15 cellular contexts compared by ENCODE assay signal in the genomic region with DNA sequence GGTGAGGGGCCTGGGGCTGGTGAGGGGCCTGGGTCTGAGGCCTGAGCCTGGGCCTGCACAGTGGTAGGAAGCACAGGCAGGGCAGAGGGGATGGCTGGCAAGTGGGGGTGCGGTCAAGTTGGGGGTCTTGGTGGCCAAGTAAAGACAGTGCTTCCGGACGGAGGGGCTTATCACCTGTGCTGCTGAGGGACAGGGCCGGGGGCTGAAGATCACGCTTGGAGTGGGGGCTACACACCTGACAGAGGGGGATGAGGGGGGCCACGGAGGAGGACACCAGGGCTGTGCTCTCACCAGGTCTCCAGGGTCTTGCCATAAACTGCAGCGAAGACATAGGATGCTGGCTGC. TPM values are rescaled to one million over a fixed set of nuclear protein-coding genes. Genes with fewer than 3 reads are reported as not detected.
"Had no signal": no experiment of that assay in that cellular context is flagged by ENCODE, and none has a peak within 500 bp of the region (broad histone marks: within the 10 kb centered on the region; RNA-seq: fewer than 3 reads in every experiment).

No MANE protein-coding gene starts in this region.

- H3K36me3 ChIP-seq: WERI-Rb-1 had no signal

- H3K27ac ChIP-seq: esophagus muscularis mucosa, right lobe of liver, stomach, testis, upper lobe of left lung, WERI-Rb-1 had no signal

- H3K27me3 ChIP-seq: right lobe of liver, testis, upper lobe of left lung had no signal

- FAIRE-seq: bronchial epithelial cell, islet of Langerhans had no signal

- H3K4me3 ChIP-seq: esophagus muscularis mucosa, right lobe of liver, stomach, testis, upper lobe of left lung had no signal

- H3K9me3 ChIP-seq: esophagus muscularis mucosa, right lobe of liver, stomach, testis, upper lobe of left lung had no signal

- H3K4me1 Mint-ChIP-seq: nephron had no signal

- H3K4me1 ChIP-seq: stomach, upper lobe of left lung had no signal

- DNase-seq: activated CD4-positive, alpha-beta memory T cell treated with anti-CD3 and anti-CD28 coated beads for 36 hours; activated CD8-positive, alpha-beta memory T cell treated with anti-CD3 and anti-CD28 coated beads, Interleukin-2, amount 10 ng/mL, durations not matched to agents 7 days and 5 days; activated effector memory CD4-positive, alpha-beta T cell treated with anti-CD3 and anti-CD28 coated beads, Interleukin-2, amount 50 U/mL, for 16 hours; activated T-cell treated with anti-CD3 and anti-CD28 coated beads, Interleukin-2, amount 50 U/mL, for 48 hours; anterior cingulate cortex; right lobe of liver; stomach; testis; WERI-Rb-1 had no signal

- H3K36me3 Mint-ChIP-seq: activated CD4-positive, alpha-beta memory T cell treated with anti-CD3 and anti-CD28 coated beads for 36 hours; activated CD8-positive, alpha-beta memory T cell treated with anti-CD3 and anti-CD28 coated beads, Interleukin-2, amount 10 ng/mL, durations not matched to agents 7 days and 5 days; activated naive CD4-positive, alpha-beta T cell treated with anti-CD3 and anti-CD28 coated beads, Interleukin-2, amount 50 U/mL, for 72 hours had no signal

- H3K9me3 Mint-ChIP-seq: activated CD4-positive, alpha-beta memory T cell treated with anti-CD3 and anti-CD28 coated beads for 36 hours; activated naive CD4-positive, alpha-beta T cell treated with anti-CD3 and anti-CD28 coated beads, Interleukin-2, amount 50 U/mL, for 72 hours; nephron had no signal

- ATAC-seq: activated CD8-positive, alpha-beta memory T cell treated with anti-CD3 and anti-CD28 coated beads, Interleukin-2, amount 10 ng/mL, durations not matched to agents 7 days and 5 days; activated naive CD4-positive, alpha-beta T cell treated with anti-CD3 and anti-CD28 coated beads, Interleukin-2, amount 50 U/mL, for 72 hours; right lobe of liver had no signal

- H3K4me3 Mint-ChIP-seq: activated CD4-positive, alpha-beta memory T cell treated with anti-CD3 and anti-CD28 coated beads for 36 hours; activated CD8-positive, alpha-beta memory T cell treated with anti-CD3 and anti-CD28 coated beads, Interleukin-2, amount 10 ng/mL, durations not matched to agents 7 days and 5 days; nephron had no signal

- H3K27ac Mint-ChIP-seq: activated CD4-positive, alpha-beta memory T cell treated with anti-CD3 and anti-CD28 coated beads for 36 hours; activated CD8-positive, alpha-beta memory T cell treated with anti-CD3 and anti-CD28 coated beads, Interleukin-2, amount 10 ng/mL, durations not matched to agents 7 days and 5 days; nephron had no signal

RNA-seq across cellular contexts. Expression of a gene that starts 16.6 kb away (rescaled TPM):
- total RNA-seq: bronchial epithelial cell had no signal
